ENCODE assay signal across 1 cellular context in genomic region chr1:180198611-180199010, GRCh38.
TF ChIP-seq lines count a peak whose summit lies in the region.

No MANE protein-coding gene starts in this region.

TF ChIP-seq in K562, 482 proteins besides CTCF, POLR2A, EP300 and RAD21:
- TF ChIP-seq, protein P1, sequence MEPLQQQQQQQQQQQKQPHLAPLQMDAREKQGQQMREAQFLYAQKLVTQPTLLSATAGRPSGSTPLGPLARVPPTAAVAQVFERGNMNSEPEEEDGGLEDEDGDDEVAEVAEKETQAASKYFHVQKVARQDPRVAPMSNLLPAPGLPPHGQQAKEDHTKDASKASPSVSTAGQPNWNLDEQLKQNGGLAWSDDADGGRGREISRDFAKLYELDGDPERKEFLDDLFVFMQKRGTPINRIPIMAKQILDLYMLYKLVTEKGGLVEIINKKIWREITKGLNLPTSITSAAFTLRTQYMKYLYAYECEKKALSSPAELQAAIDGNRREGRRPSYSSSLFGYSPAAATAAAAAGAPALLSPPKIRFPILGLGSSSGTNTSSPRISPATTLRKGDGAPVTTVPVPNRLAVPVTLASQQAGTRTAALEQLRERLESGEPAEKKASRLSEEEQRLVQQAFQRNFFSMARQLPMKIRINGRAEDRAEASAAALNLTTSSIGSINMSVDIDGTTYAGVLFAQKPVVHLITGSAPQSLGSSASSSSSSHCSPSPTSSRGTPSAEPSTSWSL (CRISPR knock-in tag; IDR thresholded peaks at IDR 0.05; ENCODE audit: borderline replicate concordance) = no peak
- TF ChIP-seq ARID4B (CRISPR knock-in tag; IDR thresholded peaks at IDR 0.05) (0 out of 2 replicates have a peak, but pooled peaks have one; percentile 33), PRDM10 (IDR thresholded peaks at IDR 0.05; ENCODE audit: partially characterized antibody) (no peak)
TF ChIP-seq in K562: peak in this region for 1.
